In the genomic region with DNA sequence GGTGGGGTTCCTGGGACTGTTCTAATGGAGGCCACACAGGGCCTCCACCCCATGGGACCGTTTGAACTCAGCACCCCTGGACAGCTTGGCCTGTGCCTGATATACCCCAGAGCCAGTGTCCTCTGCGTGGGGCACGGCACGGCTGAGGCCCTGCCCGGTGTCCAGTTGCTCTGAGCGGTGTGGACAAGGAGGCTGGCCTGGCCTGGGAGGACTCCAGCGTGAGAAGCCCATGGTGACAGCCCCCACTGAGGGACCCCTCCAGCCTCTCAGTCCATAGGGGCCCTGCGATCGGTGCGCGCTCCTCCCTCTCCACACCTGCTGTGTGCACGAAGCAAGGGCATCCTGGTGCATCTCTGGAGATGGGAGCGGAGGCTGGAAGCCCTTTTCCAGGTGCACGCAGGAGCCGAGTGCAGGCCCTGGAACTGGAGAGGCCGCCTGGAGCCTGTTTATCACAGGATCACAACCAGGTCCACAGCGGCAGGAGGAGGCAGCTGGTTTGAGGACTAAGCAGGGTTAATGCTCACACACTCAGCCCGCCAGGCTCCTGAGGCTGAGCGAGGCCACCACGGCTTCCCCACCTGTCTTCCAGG, we compare ENCODE assay signal across 20 cellular contexts.
A peak's percentile ranks its signal among the peaks of the same experiment; 100 is the strongest.
DNase-seq lines count a peak whose midpoint lies in the region; ATAC-seq and TF ChIP-seq lines count a peak whose summit lies in the region.
"Had no signal": no experiment of that assay in that cellular context is flagged by ENCODE, and none has a peak within 500 bp of the region (broad histone marks: within the 10 kb centered on the region; RNA-seq: fewer than 3 reads in every experiment).

No MANE protein-coding gene starts in this region.

- CTCF ChIA-PET in OCI-LY7 (lab: Charles Lee; ENCODE audit: unreplicated experiment) = no interaction called here

- H3K4me3 Mint-ChIP-seq in stimulated activated naive B cell treated with anti-CD40 and anti-IgM and Interleukin-4, amounts not matched to agents 10 μg/mL and 1 μg/mL and 100 μg/mL, for 72 hours = no peak overlapping the region
- H3K4me3 Mint-ChIP-seq: H9 had no signal

- H3K79me2 ChIP-seq in OCI-LY7 (ENCODE audit: insufficient read depth, low read depth, low read length) = no peaks in the 10 kb centered on the region

- H3K4me1 Mint-ChIP-seq in stimulated activated naive B cell treated with anti-CD40 and anti-IgM and Interleukin-4, amounts not matched to agents 10 μg/mL and 1 μg/mL and 100 μg/mL, for 72 hours = no peaks in the 10 kb centered on the region

- H2AFZ ChIP-seq in OCI-LY7 (ENCODE audit: low read length) = no peak overlapping the region
- H2AFZ ChIP-seq: PC-9 had no signal

- POLR2A ChIA-PET in OCI-LY7 (lab: Charles Lee) = interaction anchor here (0.6 kb wide), 1 partner anchor 175 kb away, joined by 4 read pairs; no protein-coding TSS in a partner anchor

- H3K36me3 ChIP-seq in lower lobe of right lung = no peaks in the 10 kb centered on the region
- no peaks in the 10 kb centered on the region for H3K36me3 ChIP-seq in upper lobe of right lung
- no peaks in the 10 kb centered on the region for H3K36me3 ChIP-seq in OCI-LY7 (ENCODE audit: insufficient read depth, low read length)
- H3K36me3 ChIP-seq: SJCRH30 had no signal

- peak; percentile 17 for DNase-seq in activated CD8-positive, alpha-beta memory T cell treated with anti-CD3 and anti-CD28 coated beads for 24 hours
- DNase-seq in activated CD8-positive, alpha-beta memory T cell treated with anti-CD3 and anti-CD28 coated beads, Interleukin-2, amount 50 U/mL, for 4 hours = no peak
- peak; percentile 70 for DNase-seq in SK-N-DZ (ENCODE audit: low spot score)
- no peak for DNase-seq in lower lobe of right lung
- no peak for DNase-seq in upper lobe of right lung
- DNase-seq in OCI-LY7 (ENCODE audit: low spot score) = no peak
- no peak for DNase-seq in stimulated activated naive B cell treated with anti-CD40 and anti-IgM and Interleukin-4, amounts not matched to agents 10 μg/mL and 1 μg/mL and 100 μg/mL, for 72 hours
- DNase-seq in NCI-H187 (lab: John Stamatoyannopoulos, UW) = no peak
- DNase-seq: AML-193, DMS79 treated with DMSO at 0.1 percent for 48 hours, H9, NCI-H1417 treated with DMSO at 0.1 percent for 48 hours, NCI-H2029, NCI-H345, NCI-H526, PC-9, SJCRH30 had no signal

- no peak overlapping the region for H3K4me3 ChIP-seq in lower lobe of right lung
- no peak overlapping the region for H3K4me3 ChIP-seq in upper lobe of right lung
- H3K4me3 ChIP-seq in OCI-LY7 (ENCODE audit: low read depth, low read length, poor library complexity, severe bottlenecking) = no peak overlapping the region
- H3K4me3 ChIP-seq: K562, PC-9, SJCRH30 had no signal

- no peak overlapping the region for H3K4me2 ChIP-seq in OCI-LY7 (ENCODE audit: low read length)
- H3K4me2 ChIP-seq: PC-9 had no signal

- H3K27me3 ChIP-seq in lower lobe of right lung (ENCODE audit: low read depth) (no peaks in the 10 kb centered on the region), upper lobe of right lung (no peaks in the 10 kb centered on the region)
- H3K27me3 ChIP-seq: SJCRH30 had no signal

- no TSS peak for BruUV-seq in OCI-LY7 (replicated peaks; lab: Mats Ljungman, UMichigan)

- H4K20me1 ChIP-seq in OCI-LY7 (ENCODE audit: insufficient read depth, low read length) = no peaks in the 10 kb centered on the region

- ATAC-seq in lower lobe of right lung (peak; percentile 12 to 41), upper lobe of right lung (peak; percentile 31)
- ATAC-seq in stimulated activated naive B cell treated with anti-CD40 and anti-IgM and Interleukin-4, amounts not matched to agents 10 μg/mL and 1 μg/mL and 100 μg/mL, for 72 hours (replicated peaks) = no peak

- H3K27ac ChIP-seq in lower lobe of right lung (no peak overlapping the region), upper lobe of right lung (no peak overlapping the region), OCI-LY7 (ENCODE audit: low read depth, low read length, poor library complexity, severe bottlenecking) (no peak overlapping the region)
- H3K27ac ChIP-seq: 22Rv1, C4-2B, PC-9, SJCRH30 had no signal

- no peaks in the 10 kb centered on the region for H3K36me3 Mint-ChIP-seq in stimulated activated naive B cell treated with anti-CD40 and anti-IgM and Interleukin-4, amounts not matched to agents 10 μg/mL and 1 μg/mL and 100 μg/mL, for 72 hours

- no peaks in the 10 kb centered on the region for H3K9me3 ChIP-seq in lower lobe of right lung
- H3K9me3 ChIP-seq in upper lobe of right lung = no peaks in the 10 kb centered on the region
- no peaks in the 10 kb centered on the region for H3K9me3 ChIP-seq in OCI-LY7 (ENCODE audit: low read length)
- H3K9me3 ChIP-seq: SJCRH30 had no signal

- H3K27ac Mint-ChIP-seq in stimulated activated naive B cell treated with anti-CD40 and anti-IgM and Interleukin-4, amounts not matched to agents 10 μg/mL and 1 μg/mL and 100 μg/mL, for 72 hours = no peak overlapping the region
- H3K27ac Mint-ChIP-seq: H9 had no signal

- H3K9me2 ChIP-seq in OCI-LY7 (ENCODE audit: insufficient read depth, low read length) = no peaks in the 10 kb centered on the region

- intact Hi-C loops in lower lobe of right lung (cut with DNase I) = no loop called here
- intact Hi-C loops in upper lobe of right lung (cut with DNase I) = no loop called here
- intact Hi-C loops in OCI-LY7 (cut with micrococcal nuclease; ENCODE audit: unreplicated experiment) = no loop called here

- TF ChIP-seq CTCF in lower lobe of right lung (IDR thresholded peaks at IDR 0.05) = no peak
- TF ChIP-seq CTCF in upper lobe of right lung (IDR thresholded peaks at IDR 0.05) = no peak
- TF ChIP-seq CTCF in OCI-LY7 (conservative IDR thresholded peaks at IDR 0.05; ENCODE audit: low read length) = no peak

- H3K9me3 Mint-ChIP-seq in stimulated activated naive B cell treated with anti-CD40 and anti-IgM and Interleukin-4, amounts not matched to agents 10 μg/mL and 1 μg/mL and 100 μg/mL, for 72 hours = peaks cover 6% of the 10 kb centered on the region in 2 donors

- H3K4me1 ChIP-seq in lower lobe of right lung = no peaks in the 10 kb centered on the region
- H3K4me1 ChIP-seq in upper lobe of right lung = no peaks in the 10 kb centered on the region
- H3K4me1 ChIP-seq in OCI-LY7 (ENCODE audit: insufficient read depth, low read length, poor library complexity, severe bottlenecking) = no peaks in the 10 kb centered on the region
- H3K4me1 ChIP-seq: SJCRH30 had no signal

- peaks cover 0 to 7% of the 10 kb centered on the region in 2 donors for H3K27me3 Mint-ChIP-seq in stimulated activated naive B cell treated with anti-CD40 and anti-IgM and Interleukin-4, amounts not matched to agents 10 μg/mL and 1 μg/mL and 100 μg/mL, for 72 hours

Comparison
In these comparisons a context has a peak if more than half of its experiments do, and no peak if none do; other contexts are left out.
1. DNase-seq: peak in activated CD8-positive, alpha-beta memory T cell treated with anti-CD3 and anti-CD28 coated beads for 24 hours (single experiment) and SK-N-DZ (single experiment); none in activated CD8-positive, alpha-beta memory T cell treated with anti-CD3 and anti-CD28 coated beads, Interleukin-2, amount 50 U/mL, for 4 hours (single experiment), lower lobe of right lung (single experiment), upper lobe of right lung (single experiment), OCI-LY7 (single experiment), stimulated activated naive B cell treated with anti-CD40 and anti-IgM and Interleukin-4, amounts not matched to agents 10 μg/mL and 1 μg/mL and 100 μg/mL, for 72 hours (single experiment) and NCI-H187 (0 of 2).
2. ATAC-seq: peak in lower lobe of right lung (2 of 2) and upper lobe of right lung (single experiment); none in stimulated activated naive B cell treated with anti-CD40 and anti-IgM and Interleukin-4, amounts not matched to agents 10 μg/mL and 1 μg/mL and 100 μg/mL, for 72 hours (0 of 2).